ENCODE assay signal across 18 cellular contexts in the genomic region with DNA sequence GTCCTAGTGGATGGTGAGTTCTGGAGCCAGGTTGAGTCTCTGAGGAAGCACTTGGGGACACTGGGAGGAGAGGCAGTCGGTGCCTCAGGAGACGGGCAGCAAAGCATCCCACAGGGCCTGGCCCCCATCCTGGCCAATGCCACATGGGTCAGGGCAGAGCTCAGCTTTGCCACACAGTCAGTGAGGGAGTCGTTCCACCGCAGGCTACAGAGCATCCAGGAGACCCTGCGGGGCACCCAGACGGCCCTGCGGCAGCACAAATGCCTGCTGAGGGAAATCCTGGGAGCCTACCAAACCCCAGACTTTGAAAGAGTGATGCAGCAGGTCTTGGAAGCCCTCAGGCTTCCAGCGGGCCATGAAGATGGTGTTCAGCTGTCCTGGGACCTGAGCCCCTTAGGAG. TPM values are rescaled to one million over a fixed set of nuclear protein-coding genes. Genes with fewer than 3 reads are reported as not detected.
DNase-seq lines count a peak whose midpoint lies in the region; ATAC-seq, FAIRE-seq and TF ChIP-seq lines count a peak whose summit lies in the region.
"Had no signal": no experiment of that assay in that cellular context is flagged by ENCODE, and none has a peak within 500 bp of the region (broad histone marks: within the 10 kb centered on the region; RNA-seq: fewer than 3 reads in every experiment).

No MANE protein-coding gene starts in this region.

- CTCF ChIA-PET in activated CD8-positive, alpha-beta T cell treated with anti-CD3 and anti-CD28 coated beads for 36 hours (lab: Charles Lee) = no interaction called here

- FAIRE-seq in astrocyte (lab: Jason Lieb, UNC) = no peak
- FAIRE-seq: GM12878, GM19239, H1 had no signal

- no peaks in the 10 kb centered on the region for H3K27me3 Mint-ChIP-seq in activated CD8-positive, alpha-beta T cell treated with anti-CD3 and anti-CD28 coated beads for 36 hours
- no peaks in the 10 kb centered on the region for H3K27me3 Mint-ChIP-seq in astrocyte (ENCODE audit: low read depth, unreplicated experiment)

- no peak overlapping the region for H2AFZ ChIP-seq in astrocyte (ENCODE audit: low read depth, low read length)
- no peak overlapping the region for H2AFZ ChIP-seq in osteoblast (ENCODE audit: low read length)
- H2AFZ ChIP-seq: GM23248 had no signal

- H3K27ac ChIP-seq in astrocyte (ENCODE audit: low read depth, low read length) = no peak overlapping the region
- no peak overlapping the region for H3K27ac ChIP-seq in osteoblast (ENCODE audit: low read depth, low read length)
- H3K27ac ChIP-seq: GM23248 had no signal

- no peak for ATAC-seq in activated CD8-positive, alpha-beta T cell treated with anti-CD3 and anti-CD28 coated beads for 36 hours
- no peak for ATAC-seq in left lobe of liver
- ATAC-seq: CD8-positive, alpha-beta T cell; GM12878 had no signal

- H3K4me1 Mint-ChIP-seq in activated CD8-positive, alpha-beta T cell treated with anti-CD3 and anti-CD28 coated beads for 36 hours (ENCODE audit: low read depth) = peaks cover 8% of the 10 kb centered on the region
- no peaks in the 10 kb centered on the region for H3K4me1 Mint-ChIP-seq in astrocyte (ENCODE audit: low read depth, unreplicated experiment)

- H3K4me2 ChIP-seq in astrocyte (ENCODE audit: low read length) (no peak overlapping the region), osteoblast (ENCODE audit: insufficient read depth, low read length) (no peak overlapping the region)

- H3K27ac Mint-ChIP-seq in activated CD8-positive, alpha-beta T cell treated with anti-CD3 and anti-CD28 coated beads for 36 hours = peak overlapping the region; percentile 2
- peak overlapping the region; percentile 58 for H3K27ac Mint-ChIP-seq in astrocyte (ENCODE audit: unreplicated experiment)
- H3K27ac Mint-ChIP-seq: CD8-positive, alpha-beta T cell had no signal

- H3K79me2 ChIP-seq in astrocyte (ENCODE audit: insufficient read depth, low read length) (peaks cover 10% of the 10 kb centered on the region), osteoblast (ENCODE audit: insufficient read depth, low read length) (peaks cover 29% of the 10 kb centered on the region)

- H3K27me3 ChIP-seq in astrocyte (ENCODE audit: insufficient read depth, low read length) (no peaks in the 10 kb centered on the region), osteoblast (ENCODE audit: insufficient read depth, low read length) (no peaks in the 10 kb centered on the region)

- H3K36me3 ChIP-seq in astrocyte (ENCODE audit: insufficient read depth, low read length) = peaks cover 52% of the 10 kb centered on the region
- peaks cover 93% of the 10 kb centered on the region for H3K36me3 ChIP-seq in osteoblast (ENCODE audit: insufficient read depth, low read length)

- intact Hi-C loops in activated CD8-positive, alpha-beta T cell treated with anti-CD3 and anti-CD28 coated beads for 36 hours (cut with micrococcal nuclease) = no loop called here

- H4K20me1 ChIP-seq in astrocyte (ENCODE audit: insufficient read depth, low read length) = peaks cover 63% of the 10 kb centered on the region
- H4K20me1 ChIP-seq in osteoblast (ENCODE audit: insufficient read depth, low read length) = peaks cover 59% of the 10 kb centered on the region

- no peak overlapping the region for H3K4me3 ChIP-seq in astrocyte (ENCODE audit: insufficient read depth, low read depth, low read length)
- H3K4me3 ChIP-seq in osteoblast (ENCODE audit: insufficient read depth, low read length) = no peak overlapping the region
- H3K4me3 ChIP-seq: GM12878, GM23248 had no signal

- no peak overlapping the region for H3K4me3 Mint-ChIP-seq in activated CD8-positive, alpha-beta T cell treated with anti-CD3 and anti-CD28 coated beads for 36 hours
- no peak overlapping the region for H3K4me3 Mint-ChIP-seq in astrocyte (ENCODE audit: unreplicated experiment)
- H3K4me3 Mint-ChIP-seq: CD8-positive, alpha-beta T cell had no signal

- no peak overlapping the region for H3K9ac ChIP-seq in astrocyte (ENCODE audit: low read length)
- H3K9ac ChIP-seq: GM23248 had no signal

- POLR2A ChIA-PET in activated CD8-positive, alpha-beta T cell treated with anti-CD3 and anti-CD28 coated beads for 36 hours (lab: Charles Lee) = no interaction called here

- H3K9me3 ChIP-seq in astrocyte (ENCODE audit: insufficient read depth, low read depth, low read length) (no peaks in the 10 kb centered on the region), osteoblast (ENCODE audit: low read depth, low read length) (no peaks in the 10 kb centered on the region)
- H3K9me3 ChIP-seq: Caco-2 had no signal

- no peaks in the 10 kb centered on the region for H3K4me1 ChIP-seq in astrocyte (ENCODE audit: insufficient read depth, low read length)
- H3K4me1 ChIP-seq in osteoblast (ENCODE audit: insufficient read depth, low read length) = no peaks in the 10 kb centered on the region
- H3K4me1 ChIP-seq: Caco-2 had no signal

- peaks cover 13% of the 10 kb centered on the region for H3K36me3 Mint-ChIP-seq in activated CD8-positive, alpha-beta T cell treated with anti-CD3 and anti-CD28 coated beads for 36 hours (ENCODE audit: low read depth)
- peaks cover 26% of the 10 kb centered on the region for H3K36me3 Mint-ChIP-seq in astrocyte (ENCODE audit: low read depth, unreplicated experiment)

- DNase-seq in activated CD8-positive, alpha-beta T cell treated with anti-CD3 and anti-CD28 coated beads for 36 hours = no peak
- no peak for DNase-seq in astrocyte (ENCODE audit: low read depth)
- DNase-seq in osteoblast (ENCODE audit: insufficient read length, low spot score, missing footprints) = peak; percentile 67
- no peak for DNase-seq in NCI-H1417 treated with DMSO at 0.1 percent for 48 hours (lab: John Stamatoyannopoulos, UW)
- no peak for DNase-seq in left lobe of liver (ENCODE audit: low spot score)
- no peak for DNase-seq in DMS 273 treated with DMSO at 0.1 percent for 48 hours (lab: John Stamatoyannopoulos, UW)
- DNase-seq: C1 segment of cervical spinal cord; Caco-2; CD8-positive, alpha-beta T cell; DMS79; EL; GDM1; GM23248; H7; HCEC 1CT had no signal

- H3K9me3 Mint-ChIP-seq in activated CD8-positive, alpha-beta T cell treated with anti-CD3 and anti-CD28 coated beads for 36 hours = no peaks in the 10 kb centered on the region
- H3K9me3 Mint-ChIP-seq in astrocyte (ENCODE audit: unreplicated experiment) = no peaks in the 10 kb centered on the region
- H3K9me3 Mint-ChIP-seq: CD8-positive, alpha-beta T cell had no signal

- TF ChIP-seq CTCF in activated CD8-positive, alpha-beta T cell treated with anti-CD3 and anti-CD28 coated beads for 36 hours (IDR thresholded peaks at IDR 0.05) = no peak
- no peak for TF ChIP-seq CTCF in astrocyte (IDR thresholded peaks at IDR 0.05; ENCODE audit: insufficient read depth, low read depth, low read length)
- no peak for TF ChIP-seq CTCF in osteoblast (IDR thresholded peaks at IDR 0.05; ENCODE audit: extremely low read depth, low read depth, low read length)

RNA-seq across cellular contexts. Expression of gene PLD6, which starts 39.7 kb away (rescaled TPM):
- 1 to 10 TPM; 6.1 to 6.2 TPM for total RNA-seq in activated CD8-positive, alpha-beta T cell treated with anti-CD3 and anti-CD28 coated beads for 36 hours
- total RNA-seq in astrocyte (0.31 and 0.64 TPM in 2 replicates), osteoblast (1.4 and 2.7 TPM in 2 replicates), left lobe of liver (4.2 TPM)
